Comparison of ENCODE assay signal across 1 cellular context in the genomic region with DNA sequence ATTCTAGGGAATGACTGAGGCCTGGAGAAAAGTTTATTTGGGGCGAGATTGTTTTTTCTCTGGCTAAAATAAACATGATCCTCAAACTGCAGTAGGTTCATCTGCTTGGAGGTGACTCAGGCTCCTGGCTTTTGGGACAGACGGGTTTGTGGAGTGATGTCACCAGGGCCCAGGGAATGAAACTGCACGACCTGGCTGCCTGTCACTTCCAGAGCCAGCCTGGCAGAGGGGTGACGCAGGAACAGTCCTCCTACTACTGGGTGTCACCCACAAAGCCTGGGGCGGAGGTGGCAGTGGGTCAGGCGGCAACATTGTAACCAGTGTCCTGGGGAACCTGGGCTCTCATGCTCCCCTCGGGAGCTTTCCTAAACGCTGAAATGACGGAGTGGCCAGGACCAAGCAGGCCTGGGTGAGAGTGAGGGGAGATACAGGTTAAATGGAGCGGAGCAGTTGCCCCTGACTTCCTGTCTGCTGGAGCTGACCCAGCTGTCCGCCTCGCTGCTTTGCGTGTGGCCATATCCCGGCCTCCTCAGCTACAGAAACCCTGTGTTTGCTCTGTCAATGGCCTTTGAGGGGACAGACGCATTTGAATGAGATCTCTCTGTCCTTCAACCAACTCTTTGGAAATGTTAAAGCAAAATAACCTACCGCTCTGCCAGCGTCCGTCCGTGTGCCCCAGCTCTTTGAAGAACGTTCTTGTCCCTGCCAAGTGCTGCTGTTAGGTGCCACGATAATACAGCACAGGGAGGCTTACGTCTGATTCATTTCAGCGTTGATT.
A peak's percentile ranks its signal among the peaks of the same experiment; 100 is the strongest.
TF ChIP-seq lines count a peak whose summit lies in the region.

No MANE protein-coding gene starts in this region.

TF ChIP-seq in IMR-90, 13 proteins besides CTCF, POLR2A, EP300 and RAD21:
- TF ChIP-seq FOS (IDR thresholded peaks at IDR 0.05; ENCODE audit: low read depth, low read length): peak; percentile 77
- peak; percentile 30; the same call in 1 of the 2 replicates for TF ChIP-seq BHLHE40 (IDR thresholded peaks at IDR 0.05; ENCODE audit: low read depth, low read length)
- no peak for TF ChIP-seq MAFK (IDR thresholded peaks at IDR 0.05; ENCODE audit: low read depth, low read length)
